ENCODE assay signal across 1 cellular context in genomic region chr1:162062542-162063015, GRCh38.
TF ChIP-seq lines count a peak whose summit lies in the region.

No MANE protein-coding gene starts in this region.

TF ChIP-seq in HEK293, 187 proteins besides CTCF, POLR2A, EP300 and RAD21 (continued from another document and continues in another):
- no peak for TF ChIP-seq PRDM2 (tag by site-specific recombination; IDR thresholded peaks at IDR 0.05; ENCODE audit: borderline replicate concordance)
- TF ChIP-seq ZNF610 (tag by site-specific recombination; IDR thresholded peaks at IDR 0.05; ENCODE audit: borderline replicate concordance): 0 out of 2 replicates have a peak, but pooled peaks have one; percentile 69
- no peak for TF ChIP-seq ZNF248 (tag by site-specific recombination; IDR thresholded peaks at IDR 0.05)
- no peak for TF ChIP-seq ZNF544 (tag by site-specific recombination; IDR thresholded peaks at IDR 0.05)
- TF ChIP-seq ZNF223 (tag by site-specific recombination; IDR thresholded peaks at IDR 0.05): no peak
- TF ChIP-seq KLF10 (tag by site-specific recombination; IDR thresholded peaks at IDR 0.05): peak; percentile 57
- TF ChIP-seq IKZF3 (tag by site-specific recombination; IDR thresholded peaks at IDR 0.05): peak; percentile 70; the same call in 1 of the 2 replicates
- TF ChIP-seq GLIS1 (tag by site-specific recombination; IDR thresholded peaks at IDR 0.05): peak; percentile 34; the same call in 1 of the 2 replicates
- no peak for TF ChIP-seq ZNF830 (tag by site-specific recombination; IDR thresholded peaks at IDR 0.05; ENCODE audit: low read depth)
- TF ChIP-seq ZBTB10 (tag by site-specific recombination; IDR thresholded peaks at IDR 0.05): no peak
- TF ChIP-seq YY2 (tag by site-specific recombination; IDR thresholded peaks at IDR 0.05): no peak
- TF ChIP-seq ZNF514 (tag by site-specific recombination; IDR thresholded peaks at IDR 0.05): no peak
- 0 out of 2 replicates have a peak, but pooled peaks have one; percentile 33 for TF ChIP-seq ATF2 (tag by site-specific recombination; IDR thresholded peaks at IDR 0.05; ENCODE audit: low read depth)
- TF ChIP-seq KLF9 (tag by site-specific recombination; IDR thresholded peaks at IDR 0.05; ENCODE audit: low read depth): no peak
- peak; percentile 87 for TF ChIP-seq PATZ1 (tag by site-specific recombination; IDR thresholded peaks at IDR 0.05)
- TF ChIP-seq ZNF148 (tag by site-specific recombination; IDR thresholded peaks at IDR 0.05; ENCODE audit: borderline replicate concordance): no peak
- no peak for TF ChIP-seq ZNF560 (tag by site-specific recombination; IDR thresholded peaks at IDR 0.05; ENCODE audit: borderline replicate concordance)
- TF ChIP-seq ZBTB1 (tag by site-specific recombination; IDR thresholded peaks at IDR 0.05): no peak
- no peak for TF ChIP-seq ZNF155 (tag by site-specific recombination; IDR thresholded peaks at IDR 0.05)
- TF ChIP-seq BCL11A (tag by site-specific recombination; IDR thresholded peaks at IDR 0.05; ENCODE audit: low read depth): no peak
- TF ChIP-seq REPIN1 (tag by site-specific recombination; IDR thresholded peaks at IDR 0.05; ENCODE audit: low read depth): no peak; the same call in 1 of the 2 replicates
- TF ChIP-seq ZNF274 (IDR thresholded peaks at IDR 0.05; ENCODE audit: low read length): no peak
- TF ChIP-seq ZNF274 (tag by site-specific recombination; IDR thresholded peaks at IDR 0.05; ENCODE audit: borderline replicate concordance): no peak
- no peak for TF ChIP-seq ZNF354C (tag by site-specific recombination; IDR thresholded peaks at IDR 0.05; ENCODE audit: borderline replicate concordance, low read depth)
- TF ChIP-seq ZXDB (tag by site-specific recombination; IDR thresholded peaks at IDR 0.05): peak; percentile 76
- TF ChIP-seq ZNF501 (tag by site-specific recombination; IDR thresholded peaks at IDR 0.05): no peak
- peak; percentile 64; the same call in 1 of the 2 replicates for TF ChIP-seq PRDM10 (tag by site-specific recombination; IDR thresholded peaks at IDR 0.05)
- no peak for TF ChIP-seq KLF7 (tag by site-specific recombination; IDR thresholded peaks at IDR 0.05; ENCODE audit: borderline replicate concordance)
- TF ChIP-seq ZBTB17 (tag by site-specific recombination; IDR thresholded peaks at IDR 0.05): peak; percentile 55; the same call in 1 of the 2 replicates
- TF ChIP-seq ZNF174 (tag by site-specific recombination; IDR thresholded peaks at IDR 0.05): no peak
- TF ChIP-seq ZNF175 (tag by site-specific recombination; IDR thresholded peaks at IDR 0.05): no peak
- TF ChIP-seq ZNF121 (tag by site-specific recombination; IDR thresholded peaks at IDR 0.05): no peak
- TF ChIP-seq ZNF785 (tag by site-specific recombination; IDR thresholded peaks at IDR 0.05): no peak
- no peak for TF ChIP-seq PRDM1 (tag by site-specific recombination; IDR thresholded peaks at IDR 0.05)
- no peak for TF ChIP-seq ZNF777 (tag by site-specific recombination; IDR thresholded peaks at IDR 0.05; ENCODE audit: borderline replicate concordance)
- TF ChIP-seq ZNF239 (tag by site-specific recombination; IDR thresholded peaks at IDR 0.05): no peak
- no peak for TF ChIP-seq HIC1 (tag by site-specific recombination; IDR thresholded peaks at IDR 0.05)
- TF ChIP-seq FEZF1 (tag by site-specific recombination; IDR thresholded peaks at IDR 0.05): peak; percentile 91
- no peak for TF ChIP-seq ZNF423 (tag by site-specific recombination; IDR thresholded peaks at IDR 0.05)
